ENCODE assay signal across 8 cellular contexts in genomic region chr14:90382491-90383125, GRCh38. TPM values are rescaled to one million over a fixed set of nuclear protein-coding genes. Genes with fewer than 3 reads are reported as not detected.
DNase-seq lines count a peak whose midpoint lies in the region; FAIRE-seq and TF ChIP-seq lines count a peak whose summit lies in the region.

No MANE protein-coding gene starts in this region.

- H4K8ac ChIP-seq in H1 (ENCODE audit: extremely low read depth, insufficient read depth, low read length): peak overlapping the region; percentile 95; the same call in 1 of the 2 replicates
- peak overlapping the region; percentile 78 for H4K8ac ChIP-seq in mesendoderm (ENCODE audit: low read depth, low read length)

- H3K4ac ChIP-seq in H1 (replicated peaks; ENCODE audit: insufficient read length, low read depth, low read length) (no peak overlapping the region), mesendoderm (ENCODE audit: low read depth, low read length) (peak overlapping the region; percentile 72)

- H3K18ac ChIP-seq in H1 (ENCODE audit: extremely low read depth, low read length): peak overlapping the region; percentile 98
- peak overlapping the region; percentile 85 for H3K18ac ChIP-seq in mesendoderm (ENCODE audit: low read length)

- H2AFZ ChIP-seq in H1 (ENCODE audit: low read length): peak overlapping the region; percentile 70

- POLR2A ChIA-PET in HEK293 (lab: Yijun Ruan, JAX): interaction anchor here (0.5 to 4.2 kb wide), 5 partner anchors 10 to 106 kb away, joined by 3 to 49 read pairs (median 3); partner anchors contain the start of genes CALM1 and NRDE2
- POLR2A ChIA-PET in H1 (lab: Charles Lee; ENCODE audit: partially characterized antibody): interaction anchor here (0.7 to 8.9 kb wide), 7 partner anchors 8 to 259 kb away, joined by 3 to 104 read pairs (median 7); partner anchors contain the start of gene CALM1

- H3K23ac ChIP-seq in H1 (ENCODE audit: insufficient read length) (no peak overlapping the region), mesendoderm (ENCODE audit: low read length) (no peak overlapping the region)

- H3K79me1 ChIP-seq in H1 (ENCODE audit: low read depth, low read length) (no peaks in the 10 kb centered on the region), mesendoderm (ENCODE audit: low read length) (no peaks in the 10 kb centered on the region)

- H3K79me2 ChIP-seq in H1 (ENCODE audit: control insufficient read depth in 1 of 2, insufficient read depth in 2 of 2, low read length in 2 of 2) (no peaks in the 10 kb centered on the region), mesendoderm (ENCODE audit: control insufficient read depth, insufficient read depth, low read length) (no peaks in the 10 kb centered on the region)

- H2BK15ac ChIP-seq in H1 (ENCODE audit: low read length) (no peak overlapping the region), mesendoderm (replicated peaks; ENCODE audit: low read depth) (no peak overlapping the region)

- H2BK12ac ChIP-seq in H1 (ENCODE audit: low read depth, low read length): peak overlapping the region; percentile 77; the same call in 1 of the 2 replicates

- peak overlapping the region; percentile 70 for H3K4me3 ChIP-seq in HEK293 (ENCODE audit: low read depth, low read length)
- H3K4me3 ChIP-seq in H1 (ENCODE audit: extremely low read depth in 1 of 4, insufficient read depth in 2 of 4, low read depth in 3 of 4, low read length in 4 of 4): peak overlapping the region; percentile 60 to 78 (median 74)
- H3K4me3 ChIP-seq in mesendoderm (ENCODE audit: low read length): peak overlapping the region; percentile 75

- H3K56ac ChIP-seq in H1 (replicated peaks; ENCODE audit: insufficient read length, low read depth, low read length): peak overlapping the region; percentile 69
- peak overlapping the region; percentile 93 for H3K56ac ChIP-seq in mesendoderm (ENCODE audit: low read length)

- no peak for TF ChIP-seq CTCF in HEK293 (tag by site-specific recombination; IDR thresholded peaks at IDR 0.05)
- no peak for TF ChIP-seq CTCF in H1 (IDR thresholded peaks at IDR 0.05; ENCODE audit: control extremely low read depth in 1 of 3, insufficient read depth in 1 of 3, low read depth in 1 of 3, low read length in 3 of 3)
- TF ChIP-seq CTCF in GM10266 (IDR thresholded peaks at IDR 0.05; ENCODE audit: control insufficient read depth, insufficient read depth, low read depth, missing control alignments): no peak

- H3K27me3 ChIP-seq in H1 (replicated peaks in 1 of 4; ENCODE audit: control insufficient read depth in 3 of 4, extremely low read depth in 1 of 4, insufficient read depth in 3 of 4, low read length in 3 of 4): peaks cover 0 to 3% (median 0%) of the 10 kb centered on the region in 4 experiments; a peak in 1 of 7 replicates
- H3K27me3 ChIP-seq in mesendoderm (ENCODE audit: insufficient read depth, low read length, poor library complexity): no peaks in the 10 kb centered on the region

- no peaks in the 10 kb centered on the region for H3K9me3 ChIP-seq in ES-I3 (ENCODE audit: control insufficient read depth, insufficient read depth, low read length)
- no peaks in the 10 kb centered on the region for H3K9me3 ChIP-seq in HEK293 (ENCODE audit: control insufficient read depth, insufficient read depth, low read depth, low read length)
- H3K9me3 ChIP-seq in H1 (ENCODE audit: insufficient read depth in 2 of 2, low read depth in 1 of 2, low read length in 1 of 2): no peaks in the 10 kb centered on the region

- TF ChIP-seq POLR2A in H1 (IDR thresholded peaks at IDR 0.05; ENCODE audit: control extremely low read depth in 1 of 2, low read depth in 2 of 2, low read length in 2 of 2): no peak; a peak in 2 of 3 replicates

- no peak for FAIRE-seq in H1 (lab: Jason Lieb, UNC)

- 2% methylated on average over 33 of the region's 34 CpGs; no CpG with 5 or more reads in 1 of the 2 experiments for WGBS in H1 (ENCODE audit: extremely low coverage in 1 of 2, insufficient coverage in 1 of 2, insufficient read length in 1 of 2, insufficient replicate concordance in 2 of 2, low coverage in 1 of 2, low lambda C conversion rate in 2 of 2, missing lambda C conversion rate in 1 of 2), 2 experiments
- WGBS in mesendoderm (ENCODE audit: extremely low coverage, insufficient coverage, low lambda C conversion rate): no CpG with 5 or more reads among the region's 34 CpGs

- H3K14ac ChIP-seq in H1 (ENCODE audit: insufficient read length): no peak overlapping the region

- H3K23me2 ChIP-seq in H1 (ENCODE audit: low read depth, low read length): peaks cover 11% of the 10 kb centered on the region; the same call in 1 of the 2 replicates

- H4K5ac ChIP-seq in H1 (ENCODE audit: insufficient read length, low read depth, low read length): peak overlapping the region; percentile 94
- no peak overlapping the region for H4K5ac ChIP-seq in mesendoderm (ENCODE audit: low read length)

- H3K9ac ChIP-seq in ES-I3 (ENCODE audit: low read depth, low read length) (peak overlapping the region; percentile 96), H1 (replicated peaks in 1 of 4; ENCODE audit: extremely low read depth in 1 of 4, low read depth in 3 of 4, low read length in 3 of 4) (peak overlapping the region; percentile 40 to 87 (median 87)), mesendoderm (ENCODE audit: low read length) (peak overlapping the region; percentile 89)

- H2BK5ac ChIP-seq in H1 (ENCODE audit: low read depth, low read length) (peak overlapping the region; percentile 84), mesendoderm (ENCODE audit: low read length) (peak overlapping the region; percentile 62)

- H2BK120ac ChIP-seq in H1 (replicated peaks; ENCODE audit: low read depth, low read length) (peak overlapping the region; percentile 85), mesendoderm (ENCODE audit: low read depth, low read length) (no peak overlapping the region)

- peak overlapping the region; percentile 83 for H4K91ac ChIP-seq in H1 (replicated peaks; ENCODE audit: insufficient read length, low read length)

- H2AK5ac ChIP-seq in H1 (ENCODE audit: low read depth, low read length) (no peak overlapping the region), mesendoderm (ENCODE audit: low read length) (no peak overlapping the region)

- H3K4me1 ChIP-seq in ES-I3 (ENCODE audit: insufficient read depth, low read length) (peaks cover 7% of the 10 kb centered on the region; the same call in 1 of the 2 replicates), HEK293 (ENCODE audit: control insufficient read depth, insufficient read depth, low read length) (peaks cover 16% of the 10 kb centered on the region), H1 (replicated peaks in 1 of 4; ENCODE audit: control insufficient read depth in 3 of 4, insufficient read depth in 4 of 4, low read length in 3 of 4) (peaks cover 0 to 17% (median 3%) of the 10 kb centered on the region in 4 experiments; a peak in 5 of 7 replicates), mesendoderm (ENCODE audit: control insufficient read depth, low read depth, low read length) (peaks cover 4% of the 10 kb centered on the region)

- H3K27ac ChIP-seq in HEK293 (ENCODE audit: extremely low read depth, low read depth, low read length) (peak overlapping the region; percentile 93), H1 (ENCODE audit: low read depth, low read length) (peak overlapping the region; percentile 95), mesendoderm (ENCODE audit: low read depth, low read length) (peak overlapping the region; percentile 94)

- DNase-seq in NCI-H2081 (lab: John Stamatoyannopoulos, UW) (peak; percentile 60 to 78), H1 (ENCODE audit: low read depth in 1 of 2, low spot score in 2 of 2) (no peak), mesendoderm (peak; percentile 83), GM10266 (ENCODE audit: extremely low spot score) (no peak)
- peak; percentile 77 for DNase-seq in activated CD4-positive, alpha-beta T cell treated with anti-CD3 and anti-CD28 coated beads, Interleukin-2, amount 50 U/mL, for 1 hour
- DNase-seq in stimulated activated CD8-positive, alpha-beta memory T cell treated with anti-CD3 and anti-CD28 coated beads, Interleukin-15, amount 100 ng/mL, for 4 hours (ENCODE audit: low read depth in 2 of 2): peak; percentile 53 to 67

- no peak overlapping the region for H2BK20ac ChIP-seq in H1 (ENCODE audit: low read length)

- CTCF ChIA-PET in HEK293 (lab: Yijun Ruan, JAX): interaction anchor here (0.6 to 0.9 kb wide), 3 partner anchors 13 to 316 kb away, joined by 3 to 4 read pairs (median 4); no protein-coding TSS in a partner anchor
- CTCF ChIA-PET in H1 (lab: Charles Lee; ENCODE audit: partially characterized antibody): interaction anchor here (0.8 to 1.9 kb wide), 7 partner anchors 9 to 315 kb away, joined by 3 to 5 read pairs (median 3); no protein-coding TSS in a partner anchor

- H3K36me3 ChIP-seq in ES-I3 (ENCODE audit: insufficient read depth, low read length) (no peaks in the 10 kb centered on the region), HEK293 (ENCODE audit: control insufficient read depth in 2 of 2, insufficient read depth in 1 of 2, low read length in 2 of 2) (no peaks in the 10 kb centered on the region), H1 (ENCODE audit: control insufficient read depth in 2 of 4, insufficient read depth in 4 of 4, low read length in 3 of 4) (no peaks in the 10 kb centered on the region), mesendoderm (ENCODE audit: control insufficient read depth, insufficient read depth, low read length) (no peaks in the 10 kb centered on the region)

- H3K4me2 ChIP-seq in H1 (ENCODE audit: insufficient read depth in 1 of 2, low read depth in 2 of 2, low read length in 2 of 2): peak overlapping the region; percentile 85 to 97
- peak overlapping the region; percentile 86 for H3K4me2 ChIP-seq in mesendoderm (ENCODE audit: low read length)

- no peaks in the 10 kb centered on the region for H4K20me1 ChIP-seq in H1 (replicated peaks in 1 of 2; ENCODE audit: control insufficient read depth in 1 of 2, insufficient read depth in 2 of 2, low read length in 2 of 2)

- TF ChIP-seq RAD21 in H1 (IDR thresholded peaks at IDR 0.05 in 1 of 2, conservative IDR thresholded peaks at IDR 0.05 in 1 of 2; ENCODE audit: low read depth in 2 of 2, low read length in 2 of 2): no peak

- TF ChIP-seq EP300 in H1 (IDR thresholded peaks at IDR 0.05; ENCODE audit: borderline replicate concordance in 1 of 2, low read depth in 2 of 2, low read length in 2 of 2): no peak

RNA-seq across cellular contexts. Expression of gene CALM1, which starts 14.2 kb away (rescaled TPM):
- 398 and 422 TPM in 2 replicates for total RNA-seq in H1 (2021; fragmentation: NEBNext Ultra II Directional; extraction: Animal tissue kit (Norgen Biotek cat#: 25700))
- 279 and 285 TPM in 2 replicates for polyA plus RNA-seq in H1 (2011; rRNA removed)
- polyA plus RNA-seq in H1 (2011; cell fraction: cytosol; rRNA removed): 386 TPM
- 172 TPM for polyA plus RNA-seq in H1 (2011; cell fraction: nucleus; rRNA removed)
- 280 to 423 TPM (median 293 TPM) in 4 replicates for polyA plus RNA-seq in H1 (2012, experiment 1 of 2)
- polyA plus RNA-seq in H1 (2012, experiment 2 of 2): 59.7 TPM
- 408 TPM for polyA plus RNA-seq in H1 (2013, experiment 1 of 2)
- 425 TPM for polyA plus RNA-seq in H1 (2013, experiment 2 of 2)
- 201 and 209 TPM in 2 replicates for polyA minus RNA-seq in H1 (2011; rRNA and poly(A)+ RNA removed)
- 260 TPM for polyA minus RNA-seq in H1 (2011; cell fraction: cytosol; rRNA and poly(A)+ RNA removed)
- polyA minus RNA-seq in H1 (2011; cell fraction: nucleus; rRNA and poly(A)+ RNA removed): 276 TPM
- polyA plus RNA-seq in mesendoderm (2013, experiment 1 of 2): 406 TPM
- polyA plus RNA-seq in mesendoderm (2013, experiment 2 of 2): 423 TPM

RNA-seq across cellular contexts. Expression of gene NRDE2, which starts 50.9 kb away (rescaled TPM):
- total RNA-seq in H1 (2021; fragmentation: NEBNext Ultra II Directional; extraction: Animal tissue kit (Norgen Biotek cat#: 25700)): 10.7 and 12.1 TPM in 2 replicates
- 4.9 and 5.4 TPM in 2 replicates for polyA plus RNA-seq in H1 (2011; rRNA removed)
- 6.0 TPM for polyA plus RNA-seq in H1 (2011; cell fraction: cytosol; rRNA removed)
- 11.3 TPM for polyA plus RNA-seq in H1 (2011; cell fraction: nucleus; rRNA removed)
- 5.5 to 7.6 TPM (median 7.0 TPM) in 4 replicates for polyA plus RNA-seq in H1 (2012, experiment 1 of 2)
- 0.97 TPM for polyA plus RNA-seq in H1 (2012, experiment 2 of 2)
- polyA plus RNA-seq in H1 (2013, experiment 1 of 2): 5.5 TPM
- 5.2 TPM for polyA plus RNA-seq in H1 (2013, experiment 2 of 2)
- polyA minus RNA-seq in H1 (2011; rRNA and poly(A)+ RNA removed): 12.6 and 25.2 TPM in 2 replicates
- polyA minus RNA-seq in H1 (2011; cell fraction: cytosol; rRNA and poly(A)+ RNA removed): 9.0 TPM
- 27.0 TPM for polyA minus RNA-seq in H1 (2011; cell fraction: nucleus; rRNA and poly(A)+ RNA removed)
- 6.8 TPM for polyA plus RNA-seq in mesendoderm (2013, experiment 1 of 2)
- polyA plus RNA-seq in mesendoderm (2013, experiment 2 of 2): 6.9 TPM

Comparison
In these comparisons a context has a peak if more than half of its experiments do, and no peak if none do; other contexts are left out.
1. DNase-seq: peak in NCI-H2081 (2 of 2), activated CD4-positive, alpha-beta T cell treated with anti-CD3 and anti-CD28 coated beads, Interleukin-2, amount 50 U/mL, for 1 hour (single experiment), mesendoderm (single experiment) and stimulated activated CD8-positive, alpha-beta memory T cell treated with anti-CD3 and anti-CD28 coated beads, Interleukin-15, amount 100 ng/mL, for 4 hours (2 of 2); none in H1 (0 of 2) and GM10266 (single experiment).
2. Peak in every context shown above with its lines, with median percentiles within 50 percentile points of each other: H3K9ac ChIP-seq, H3K27ac ChIP-seq and H3K4me3 ChIP-seq.